17 cellular contexts compared by ENCODE assay signal in the genomic region with DNA sequence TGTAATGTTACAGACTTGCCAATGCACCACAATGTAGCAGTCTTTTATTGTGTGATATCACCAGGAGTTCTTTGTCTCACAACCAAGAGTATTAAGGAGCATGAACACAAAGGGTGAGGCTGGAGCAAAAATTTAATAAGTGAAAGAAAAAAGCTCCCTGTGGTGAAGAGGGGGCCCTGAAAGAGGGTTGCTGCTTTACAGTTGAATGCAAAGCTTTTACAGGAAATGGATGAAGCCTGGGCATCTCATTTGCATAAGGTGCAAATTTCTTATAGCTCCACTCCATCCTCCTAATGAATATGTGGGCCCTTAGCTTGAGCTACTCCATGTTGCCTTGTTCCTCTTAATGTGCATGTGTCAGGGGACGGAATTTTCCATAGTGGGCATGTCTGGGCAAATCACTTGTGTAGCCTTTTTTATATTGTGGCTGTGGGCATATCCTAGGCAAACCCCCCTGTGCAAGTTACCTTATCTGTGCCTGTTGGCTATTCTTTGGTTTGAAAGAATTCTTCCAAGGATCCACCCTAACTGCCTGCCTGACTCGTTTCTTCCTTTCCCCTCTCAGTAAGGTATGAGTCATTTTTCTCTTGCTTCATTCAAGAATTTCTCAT. TPM values are rescaled to one million over a fixed set of nuclear protein-coding genes. Genes with fewer than 3 reads are reported as not detected.
A peak's percentile ranks its signal among the peaks of the same experiment; 100 is the strongest.
DNase-seq lines count a peak whose midpoint lies in the region; ATAC-seq, FAIRE-seq and TF ChIP-seq lines count a peak whose summit lies in the region.
"Had no signal": no experiment of that assay in that cellular context is flagged by ENCODE, and none has a peak within 500 bp of the region (broad histone marks: within the 10 kb centered on the region; RNA-seq: fewer than 3 reads in every experiment).

No MANE protein-coding gene starts in this region.

- CTCF ChIA-PET in A549 (lab: Yijun Ruan, JAX) = interaction anchor here (1.0 kb wide), 1 partner anchor 12 kb away, joined by 3 read pairs; no protein-coding TSS in a partner anchor
- CTCF ChIA-PET in mammary epithelial cell (lab: Charles Lee; ENCODE audit: low non-redundant PET) = no interaction called here

- H3K9me3 ChIP-seq in A549 (no peaks in the 10 kb centered on the region), HUES64 (ENCODE audit: insufficient read depth, low read depth, low read length) (peaks cover 20% of the 10 kb centered on the region), mammary epithelial cell (replicated peaks; ENCODE audit: insufficient read depth, low read length) (peaks cover 5% of the 10 kb centered on the region), iPS-20b (ENCODE audit: insufficient read depth, low read depth, low read length) (no peaks in the 10 kb centered on the region)

- H3K79me2 ChIP-seq in mammary epithelial cell (ENCODE audit: insufficient read depth, low read length) = no peaks in the 10 kb centered on the region

- H3K4me3 ChIP-seq in A549 = no peak overlapping the region
- H3K4me3 ChIP-seq in HUES64 (ENCODE audit: low read length) = 0 out of 2 replicates have a peak overlapping the region, but pooled peaks have one; percentile 8
- no peak overlapping the region for H3K4me3 ChIP-seq in mammary epithelial cell (replicated peaks in 1 of 3; ENCODE audit: insufficient read depth in 1 of 3, low read depth in 2 of 3, low read length in 3 of 3)
- peak overlapping the region; percentile 81 for H3K4me3 ChIP-seq in iPS-20b (ENCODE audit: low read length)

- DNase-seq in A549 (ENCODE audit: low read depth in 1 of 2, low spot score in 1 of 2) (no peak), mammary epithelial cell (peak; percentile 84), amygdala (lab: John Stamatoyannopoulos, UW) (no peak), ecto neural progenitor cell (ENCODE audit: low spot score) (no peak), NCI-H446 (lab: John Stamatoyannopoulos, UW) (no peak), NCI-H2171 (lab: John Stamatoyannopoulos, UW) (no peak)
- DNase-seq: activated CD4-positive, alpha-beta T cell treated with anti-CD3 and anti-CD28 coated beads, Interleukin-2, amount 10 ng/mL, durations not matched to agents 24 days and 14 days; activated naive CD4-positive, alpha-beta T cell treated with anti-CD3 and anti-CD28 coated beads, Interleukin-2, amount 10 ng/mL, durations not matched to agents 7 days and 5 days; CD4-positive, alpha-beta memory T cell; dermis blood vessel endothelial cell; NCI-H187 treated with DMSO at 0.1 percent for 48 hours; NCI-H748 treated with DMSO at 0.1 percent for 48 hours had no signal

- H3K4me2 ChIP-seq in A549 (no peak overlapping the region), mammary epithelial cell (ENCODE audit: insufficient read depth, low read depth, low read length) (no peak overlapping the region)

- dilution Hi-C loops in mammary epithelial cell (cut with HindIII; ENCODE audit: low sequenced_read_pairs) = no loop called here

- POLR2A ChIA-PET in A549 (lab: Yijun Ruan, JAX) = no interaction called here

- peak overlapping the region; percentile 50 for H2AFZ ChIP-seq in mammary epithelial cell (ENCODE audit: low read depth, low read length)

- no peak for FAIRE-seq in A549 (lab: Jason Lieb, UNC)

- H3K9ac ChIP-seq in HUES64 (ENCODE audit: low read depth, low read length) = no peak overlapping the region
- no peak overlapping the region for H3K9ac ChIP-seq in mammary epithelial cell (ENCODE audit: insufficient read depth, low read length)
- peak overlapping the region; percentile 87; the same call in 1 of the 2 replicates for H3K9ac ChIP-seq in iPS-20b (ENCODE audit: low read depth, low read length)

- WGBS in A549 (ENCODE audit: missing lambda C conversion rate) = 14% methylated on average over 2 of the region's 2 CpGs
- 76% methylated on average over 2 of the region's 2 CpGs for WGBS in HUES64
- 25% methylated on average over 2 of the region's 2 CpGs for WGBS in mammary epithelial cell (ENCODE audit: low coverage, missing lambda C conversion rate)

- H3K4me1 ChIP-seq in A549 (no peaks in the 10 kb centered on the region), HUES64 (ENCODE audit: insufficient read depth, low read length) (peaks cover 20% of the 10 kb centered on the region), mammary epithelial cell (ENCODE audit: insufficient read depth, low read length) (peaks cover 25% of the 10 kb centered on the region), iPS-20b (ENCODE audit: insufficient read depth, low read length) (peaks cover 52% of the 10 kb centered on the region)

- no peaks in the 10 kb centered on the region for H3K36me3 ChIP-seq in HUES64 (ENCODE audit: insufficient read depth, low read length)
- no peaks in the 10 kb centered on the region for H3K36me3 ChIP-seq in mammary epithelial cell (ENCODE audit: insufficient read depth, low read length)
- H3K36me3 ChIP-seq in iPS-20b (ENCODE audit: insufficient read depth, low read depth, low read length) = peaks cover 21% of the 10 kb centered on the region; the same call in 1 of the 2 replicates

- H3K27ac ChIP-seq in A549 (no peak overlapping the region), HUES64 (ENCODE audit: low read depth, low read length) (peak overlapping the region; percentile 69; the same call in 1 of the 2 replicates), mammary epithelial cell (ENCODE audit: insufficient read depth, low read depth, low read length) (peak overlapping the region; percentile 61), iPS-20b (ENCODE audit: low read length) (peak overlapping the region; percentile 92)

- no peak for ATAC-seq in A549
- ATAC-seq: Panc1; SK-N-SH treated with all-trans-retinoic acid at 6 μM for 48 hours; stimulated activated effector memory CD8-positive, alpha-beta T cell treated with anti-CD3 and anti-CD28 coated beads, Interleukin-12 subunit alpha, Interleukin-12 subunit beta, amount 100 ng/mL, for 72 hours had no signal

- no peaks in the 10 kb centered on the region for H3K27me3 ChIP-seq in HUES64 (ENCODE audit: insufficient read depth, low read length)
- H3K27me3 ChIP-seq in mammary epithelial cell (ENCODE audit: insufficient read depth, low read length) = no peaks in the 10 kb centered on the region
- H3K27me3 ChIP-seq in iPS-20b (ENCODE audit: insufficient read depth, low read length) = no peaks in the 10 kb centered on the region

- no TSS peak for BruUV-seq in mammary epithelial cell (replicated peaks; lab: Mats Ljungman, UMichigan)

- no peak for TF ChIP-seq CTCF in A549 (IDR thresholded peaks at IDR 0.05)
- no peak for TF ChIP-seq CTCF in mammary epithelial cell (conservative IDR thresholded peaks at IDR 0.05 in 1 of 2, IDR thresholded peaks at IDR 0.05 in 1 of 2; ENCODE audit: extremely low read depth in 1 of 2, insufficient read depth in 1 of 2, low read depth in 1 of 2, low read length in 2 of 2)

- in situ Hi-C loops in mammary epithelial cell (cut with MboI; ENCODE audit: low sequenced_read_pairs in 2 of 2) = no loop called here

- TF ChIP-seq RAD21 in A549 (conservative IDR thresholded peaks at IDR 0.05 in 1 of 2, IDR thresholded peaks at IDR 0.05 in 1 of 2) = no peak

- intact Hi-C loops in mammary epithelial cell (cut with micrococcal nuclease) = no loop called here

- no peak for TF ChIP-seq EP300 in A549 (IDR thresholded peaks at IDR 0.05)

- no peak for TF ChIP-seq POLR2A in A549 (IDR thresholded peaks at IDR 0.05; ENCODE audit: low read length)

- H4K20me1 ChIP-seq in mammary epithelial cell (ENCODE audit: insufficient read depth, low read length) = no peaks in the 10 kb centered on the region

TF ChIP-seq in A549, 52 proteins besides CTCF, POLR2A, EP300 and RAD21:
- TF ChIP-seq, protein P1, sequence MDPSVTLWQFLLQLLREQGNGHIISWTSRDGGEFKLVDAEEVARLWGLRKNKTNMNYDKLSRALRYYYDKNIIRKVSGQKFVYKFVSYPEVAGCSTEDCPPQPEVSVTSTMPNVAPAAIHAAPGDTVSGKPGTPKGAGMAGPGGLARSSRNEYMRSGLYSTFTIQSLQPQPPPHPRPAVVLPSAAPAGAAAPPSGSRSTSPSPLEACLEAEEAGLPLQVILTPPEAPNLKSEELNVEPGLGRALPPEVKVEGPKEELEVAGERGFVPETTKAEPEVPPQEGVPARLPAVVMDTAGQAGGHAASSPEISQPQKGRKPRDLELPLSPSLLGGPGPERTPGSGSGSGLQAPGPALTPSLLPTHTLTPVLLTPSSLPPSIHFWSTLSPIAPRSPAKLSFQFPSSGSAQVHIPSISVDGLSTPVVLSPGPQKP (IDR thresholded peaks at IDR 0.05; ENCODE audit: low read depth, low read length) = no peak
- TF ChIP-seq ZFP36 (IDR thresholded peaks at IDR 0.05; ENCODE audit: borderline replicate concordance, partially characterized antibody) = peak; percentile 33

RNA-seq across cellular contexts. Expression of a gene that starts 45.3 kb away (rescaled TPM):
- polyA plus RNA-seq in A549 (2011; rRNA removed) = 0.04 TPM in 1 of 2 replicates, not detected in the other
- not detected in 2 replicates for polyA plus RNA-seq in A549 (2012; cell fraction: cytosol; rRNA removed)
- 0.01 TPM in 1 of 2 replicates, not detected in the other for polyA plus RNA-seq in A549 (2012; cell fraction: nucleus; rRNA removed)
- 0.05 to 0.09 TPM (median 0.09 TPM) in 3 replicates for polyA plus RNA-seq in A549 (2017; fragmentation: RNase III; extraction: RNeasy Plus Mini Kit Qiagen cat#74134 plus additional on column Dnase treatment)
- polyA minus RNA-seq in A549 (2011; rRNA and poly(A)+ RNA removed) = not detected in 2 replicates
- polyA plus RNA-seq in HUES64 (2013, experiment 1 of 2) = 6.4 TPM
- 8.6 TPM for polyA plus RNA-seq in HUES64 (2013, experiment 2 of 2)
- not detected for total RNA-seq in mammary epithelial cell
- polyA plus RNA-seq in mammary epithelial cell = not detected
- polyA minus RNA-seq in mammary epithelial cell = not detected
- total RNA-seq: activated CD4-positive, alpha-beta T cell treated with anti-CD3 and anti-CD28 coated beads, Interleukin-2, amount 10 ng/mL, durations not matched to agents 24 days and 14 days; CD4-positive, alpha-beta memory T cell had no signal
- polyA plus RNA-seq: CD4-positive, alpha-beta memory T cell had no signal

Comparison
In these comparisons a context has a peak if more than half of its experiments do, and no peak if none do; other contexts are left out.
1. H3K27ac ChIP-seq: peak in HUES64 (single experiment), mammary epithelial cell (single experiment) and iPS-20b (single experiment); none in A549 (0 of 2).
2. H3K4me3 ChIP-seq: peak in HUES64 (single experiment) and iPS-20b (single experiment); none in A549 (single experiment) and mammary epithelial cell (0 of 3).